ENCODE assay signal across 31 cellular contexts in genomic region chr3:54955496-54955895, GRCh38. TPM values are rescaled to one million over a fixed set of nuclear protein-coding genes. Genes with fewer than 3 reads are reported as not detected.
"Had no signal": no experiment of that assay in that cellular context is flagged by ENCODE, and none has a peak within 500 bp of the region (broad histone marks: within the 10 kb centered on the region; RNA-seq: fewer than 3 reads in every experiment).

No MANE protein-coding gene starts in this region.

- H3K27me3 ChIP-seq: body of pancreas had no signal

- H3K4me3 ChIP-seq: body of pancreas, SK-N-MC had no signal

- H3K36me3 Mint-ChIP-seq: activated naive CD4-positive, alpha-beta T cell treated with anti-CD3 and anti-CD28 coated beads, Interleukin-2, amount 50 U/mL, for 24 hours; T-cell had no signal

- H3K4me1 Mint-ChIP-seq: activated CD4-positive, alpha-beta memory T cell treated with anti-CD3 and anti-CD28 coated beads, Interleukin-2, amount 10 ng/mL, durations not matched to agents 7 days and 5 days; activated CD4-positive, alpha-beta T cell treated with anti-CD3 and anti-CD28 coated beads for 36 hours; activated naive CD4-positive, alpha-beta T cell treated with anti-CD3 and anti-CD28 coated beads, Interleukin-2, amount 50 U/mL, for 24 hours; T-cell had no signal

- H3K27ac Mint-ChIP-seq: activated CD4-positive, alpha-beta memory T cell treated with anti-CD3 and anti-CD28 coated beads, Interleukin-2, amount 10 ng/mL, durations not matched to agents 7 days and 5 days; activated CD4-positive, alpha-beta T cell treated with anti-CD3 and anti-CD28 coated beads for 36 hours; activated naive CD4-positive, alpha-beta T cell treated with anti-CD3 and anti-CD28 coated beads, Interleukin-2, amount 50 U/mL, for 24 hours; T-cell had no signal

- H3K9me3 Mint-ChIP-seq: activated naive CD4-positive, alpha-beta T cell treated with anti-CD3 and anti-CD28 coated beads, Interleukin-2, amount 50 U/mL, for 24 hours had no signal

- H3K9me3 ChIP-seq: body of pancreas had no signal

- H3K4me1 ChIP-seq: body of pancreas had no signal

- ATAC-seq: activated CD4-positive, alpha-beta T cell treated with anti-CD3 and anti-CD28 coated beads for 36 hours; body of pancreas; Panc1; Right ventricle myocardium inferior; T-cell had no signal

- H3K27ac ChIP-seq: body of pancreas, SK-N-MC had no signal

- DNase-seq: activated CD4-positive, alpha-beta memory T cell treated with anti-CD3 and anti-CD28 coated beads, Interleukin-2, amount 10 ng/mL, durations not matched to agents 7 days and 5 days; activated CD4-positive, alpha-beta T cell treated with anti-CD3 and anti-CD28 coated beads for 36 hours; activated CD4-positive, alpha-beta T cell treated with anti-CD3 and anti-CD28 coated beads, Interleukin-2, amount 50 U/mL, for 1 hour; activated CD4-positive, CD25-positive, alpha-beta regulatory T cell; activated naive CD4-positive, alpha-beta T cell; activated T-cell treated with anti-CD3 and anti-CD28 coated beads for 4 hours; activated T-cell treated with anti-CD3 and anti-CD28 coated beads, Interleukin-2, amount 50 U/mL, for 48 hours; aorta; body of pancreas; central memory CD4-positive, alpha-beta T cell; NCI-H1092; NCI-H1417; NCI-H1930; NCI-H2107; NCI-H345; NCI-H510A; NCI-H526 treated with DMSO at 0.1 percent for 48 hours; NCI-H82; OCI-M1; RPMI8226; T-cell; T-helper 2 cell; T1000 had no signal

- H3K4me3 Mint-ChIP-seq: activated CD4-positive, alpha-beta memory T cell treated with anti-CD3 and anti-CD28 coated beads, Interleukin-2, amount 10 ng/mL, durations not matched to agents 7 days and 5 days; activated CD4-positive, alpha-beta T cell treated with anti-CD3 and anti-CD28 coated beads for 36 hours; activated naive CD4-positive, alpha-beta T cell treated with anti-CD3 and anti-CD28 coated beads, Interleukin-2, amount 50 U/mL, for 24 hours; T-cell had no signal

- H3K27me3 Mint-ChIP-seq: activated CD4-positive, alpha-beta memory T cell treated with anti-CD3 and anti-CD28 coated beads, Interleukin-2, amount 10 ng/mL, durations not matched to agents 7 days and 5 days had no signal

RNA-seq across cellular contexts. Expression of gene LRTM1, which starts 27.6 kb away (rescaled TPM):
- total RNA-seq: activated CD4-positive, alpha-beta memory T cell treated with anti-CD3 and anti-CD28 coated beads, Interleukin-2, amount 10 ng/mL, durations not matched to agents 7 days and 5 days; activated CD4-positive, alpha-beta T cell treated with anti-CD3 and anti-CD28 coated beads for 36 hours; activated CD8-positive, alpha-beta memory T cell treated with anti-CD3 and anti-CD28 coated beads for 36 hours; aorta; body of pancreas; bronchial epithelial cell; LHCN-M2; M059J; Right ventricle myocardium inferior; T-cell had no signal
- polyA plus RNA-seq: aorta had no signal
